Comparison of ENCODE assay signal across 9 cellular contexts in genomic region chr20:38927902-38928578, GRCh38. TPM values are rescaled to one million over a fixed set of nuclear protein-coding genes. Genes with fewer than 3 reads are reported as not detected.
DNase-seq lines count a peak whose midpoint lies in the region; ATAC-seq and TF ChIP-seq lines count a peak whose summit lies in the region.
"Had no signal": no experiment of that assay in that cellular context is flagged by ENCODE, and none has a peak within 500 bp of the region (broad histone marks: within the 10 kb centered on the region; RNA-seq: fewer than 3 reads in every experiment).

No MANE protein-coding gene starts in this region.

- no peak overlapping the region for H3K27ac Mint-ChIP-seq in activated naive CD4-positive, alpha-beta T cell treated with anti-CD3 and anti-CD28 coated beads, Interleukin-2, amount 50 U/mL, for 24 hours

- no peaks in the 10 kb centered on the region for H3K27me3 ChIP-seq in thoracic aorta (replicated peaks; ENCODE audit: insufficient read depth)
- no peaks in the 10 kb centered on the region for H3K27me3 ChIP-seq in effector memory CD4-positive, alpha-beta T cell (replicated peaks; ENCODE audit: control insufficient read depth, insufficient read depth, low read length, poor library complexity, severe bottlenecking)

- H3K9me3 ChIP-seq in thoracic aorta: no peaks in the 10 kb centered on the region
- no peaks in the 10 kb centered on the region for H3K9me3 ChIP-seq in effector memory CD4-positive, alpha-beta T cell (ENCODE audit: control insufficient read depth, low read length)

- CTCF ChIA-PET in RWPE1 (lab: Yijun Ruan, JAX): interaction anchor here (0.6 to 1.2 kb wide), 2 partner anchors 11 to 122 kb away, joined by 3 to 5 read pairs; no protein-coding TSS in a partner anchor

- no peaks in the 10 kb centered on the region for H3K9me3 Mint-ChIP-seq in activated naive CD4-positive, alpha-beta T cell treated with anti-CD3 and anti-CD28 coated beads, Interleukin-2, amount 50 U/mL, for 24 hours

- H3K36me3 Mint-ChIP-seq in activated naive CD4-positive, alpha-beta T cell treated with anti-CD3 and anti-CD28 coated beads, Interleukin-2, amount 50 U/mL, for 24 hours: no peaks in the 10 kb centered on the region

- H3K4me1 ChIP-seq in thoracic aorta (ENCODE audit: control insufficient read depth in 1 of 2, low read depth in 2 of 2): peaks cover 7 to 8% of the 10 kb centered on the region in 2 donors
- peaks cover 13% of the 10 kb centered on the region for H3K4me1 ChIP-seq in effector memory CD4-positive, alpha-beta T cell (ENCODE audit: control insufficient read depth, insufficient read depth, low read length, poor library complexity, severe bottlenecking)

- peaks cover 14% of the 10 kb centered on the region for H3K4me1 Mint-ChIP-seq in activated naive CD4-positive, alpha-beta T cell treated with anti-CD3 and anti-CD28 coated beads, Interleukin-2, amount 50 U/mL, for 24 hours

- H3K27me3 Mint-ChIP-seq in activated naive CD4-positive, alpha-beta T cell treated with anti-CD3 and anti-CD28 coated beads, Interleukin-2, amount 50 U/mL, for 24 hours: no peaks in the 10 kb centered on the region

- no peaks in the 10 kb centered on the region for H3K36me3 ChIP-seq in thoracic aorta
- no peaks in the 10 kb centered on the region for H3K36me3 ChIP-seq in effector memory CD4-positive, alpha-beta T cell (ENCODE audit: control insufficient read depth, insufficient read depth, low read length)

- POLR2A ChIA-PET in RWPE1 (lab: Yijun Ruan, JAX; ENCODE audit: low non-redundant PET): interaction anchor here (0.9 kb wide), 1 partner anchor 142 kb away, joined by 3 read pairs; no protein-coding TSS in a partner anchor

- ATAC-seq in thoracic aorta (ENCODE audit: insufficient number of reproducible peaks, low FRiP score, low read depth): no peak
- ATAC-seq in HG03378 (IDR thresholded peaks at IDR 0.05; ENCODE audit: unreplicated experiment): no peak
- no peak for ATAC-seq in HG02678 (IDR thresholded peaks at IDR 0.05; ENCODE audit: unreplicated experiment)

- peak overlapping the region; percentile 80 for H3K4me3 Mint-ChIP-seq in activated naive CD4-positive, alpha-beta T cell treated with anti-CD3 and anti-CD28 coated beads, Interleukin-2, amount 50 U/mL, for 24 hours

- no peak for DNase-seq in activated naive CD4-positive, alpha-beta T cell treated with Interleukin-2 at 50 U/mL for 16 hours
- DNase-seq in RWPE1 (ENCODE audit: low spot score): peak; percentile 50
- no peak for DNase-seq in fibroblast of mammary gland (ENCODE audit: low read depth)
- DNase-seq in thoracic aorta (ENCODE audit: low spot score): no peak
- no peak for DNase-seq in effector memory CD4-positive, alpha-beta T cell
- DNase-seq: dermis blood vessel endothelial cell had no signal

- TF ChIP-seq CTCF in RWPE1 (conservative IDR thresholded peaks at IDR 0.05; ENCODE audit: low read depth) (no peak), fibroblast of mammary gland (conservative IDR thresholded peaks at IDR 0.05; ENCODE audit: control insufficient read depth, insufficient read depth, low read depth, low read length) (no peak), thoracic aorta (IDR thresholded peaks at IDR 0.05) (no peak)

- H3K4me3 ChIP-seq in fibroblast of mammary gland (ENCODE audit: control insufficient read depth, low read depth, low read length): peak overlapping the region; percentile 82
- peak overlapping the region; percentile 7 for H3K4me3 ChIP-seq in thoracic aorta
- no peak overlapping the region for H3K4me3 ChIP-seq in effector memory CD4-positive, alpha-beta T cell (ENCODE audit: insufficient read depth, low read depth, low read length, poor library complexity, severe bottlenecking)

- peak overlapping the region; percentile 75 for H3K27ac ChIP-seq in RWPE1
- no peak overlapping the region for H3K27ac ChIP-seq in thoracic aorta
- no peak overlapping the region for H3K27ac ChIP-seq in effector memory CD4-positive, alpha-beta T cell (ENCODE audit: insufficient read depth, low read length, poor library complexity, severe bottlenecking)

RNA-seq across cellular contexts. Expression of gene FAM83D, which starts 1.8 kb away (rescaled TPM):
- total RNA-seq in thoracic aorta: 1 to 10 TPM; 5.7 to 6.6 TPM

RNA-seq across cellular contexts. Expression of gene DHX35, which starts 34.1 kb away (rescaled TPM):
- total RNA-seq in thoracic aorta: 10 to 100 TPM; 17.9 to 23.8 TPM
